29 cellular contexts compared by ENCODE assay signal in genomic region chr12:55428844-55429243, GRCh38.
"Had no signal": no experiment of that assay in that cellular context is flagged by ENCODE, and none has a peak within 500 bp of the region (broad histone marks: within the 10 kb centered on the region; RNA-seq: fewer than 3 reads in every experiment).

No MANE protein-coding gene starts in this region.

- H3K27ac ChIP-seq: esophagus squamous epithelium, heart right ventricle, lower lobe of right lung, prostate gland, right atrium auricular region, suprapubic skin, transverse colon, vagina had no signal

- H3K27me3 ChIP-seq: esophagus squamous epithelium, right atrium auricular region, suprapubic skin, transverse colon, vagina had no signal

- H3K9me3 ChIP-seq: esophagus squamous epithelium, heart right ventricle, lower lobe of right lung, prostate gland, right atrium auricular region, suprapubic skin, transverse colon, vagina had no signal

- FAIRE-seq: endometrium had no signal

- ATAC-seq: effector memory CD8-positive, alpha-beta T cell; heart right ventricle; left ventricle myocardium superior; lower lobe of right lung; naive thymus-derived CD8-positive, alpha-beta T cell; sciatic nerve; stimulated activated naive CD8-positive, alpha-beta T cell treated with anti-CD3 and anti-CD28 coated beads, Interleukin-15, amount 100 ng/mL, for 72 hours had no signal

- H3K36me3 ChIP-seq: esophagus squamous epithelium, heart right ventricle, lower lobe of right lung, prostate gland, right atrium auricular region, suprapubic skin, transverse colon, vagina had no signal

- H3K4me1 ChIP-seq: esophagus squamous epithelium, heart right ventricle, lower lobe of right lung, prostate gland, right atrium auricular region, suprapubic skin, transverse colon, vagina had no signal

- H3K4me3 ChIP-seq: esophagus squamous epithelium, heart right ventricle, lower lobe of right lung, prostate gland, right atrium auricular region, smooth muscle cell, suprapubic skin, transverse colon, vagina had no signal

- DNase-seq: cortex of kidney; effector memory CD8-positive, alpha-beta T cell; erythroblast; esophagus squamous epithelium; foreskin melanocyte; glutamatergic neuron; heart right ventricle; hippocampal formation; immature natural killer cell; islet precursor cell; left ventricle myocardium superior; lower lobe of right lung; naive thymus-derived CD8-positive, alpha-beta T cell; nephron progenitor cell; nucleus accumbens; stimulated activated CD4-positive, alpha-beta T cell treated with anti-CD3 and anti-CD28 coated beads, Interleukin-12 subunit alpha, Interleukin-12 subunit beta, amount 100 ng/mL, for 4 hours; stimulated activated CD4-positive, alpha-beta T cell treated with anti-CD3 and anti-CD28 coated beads, Interleukin-1b, Interleukin-23, amount 100 ng/mL, for 48 hours; stimulated activated CD4-positive, alpha-beta T cell treated with anti-CD3 and anti-CD28 coated beads, Interleukin-4, amount 100 ng/mL, for 1 hour; stimulated activated CD8-positive, alpha-beta memory T cell treated with anti-CD3 and anti-CD28 coated beads, Interleukin-4, amount 100 ng/mL, for 48 hours; stimulated activated naive CD4-positive, alpha-beta T cell; stimulated activated naive CD8-positive, alpha-beta T cell treated with anti-CD3 and anti-CD28 coated beads, Interleukin-15, amount 100 ng/mL, for 72 hours; transverse colon had no signal
